ENCODE assay signal across 10 cellular contexts in the genomic region with DNA sequence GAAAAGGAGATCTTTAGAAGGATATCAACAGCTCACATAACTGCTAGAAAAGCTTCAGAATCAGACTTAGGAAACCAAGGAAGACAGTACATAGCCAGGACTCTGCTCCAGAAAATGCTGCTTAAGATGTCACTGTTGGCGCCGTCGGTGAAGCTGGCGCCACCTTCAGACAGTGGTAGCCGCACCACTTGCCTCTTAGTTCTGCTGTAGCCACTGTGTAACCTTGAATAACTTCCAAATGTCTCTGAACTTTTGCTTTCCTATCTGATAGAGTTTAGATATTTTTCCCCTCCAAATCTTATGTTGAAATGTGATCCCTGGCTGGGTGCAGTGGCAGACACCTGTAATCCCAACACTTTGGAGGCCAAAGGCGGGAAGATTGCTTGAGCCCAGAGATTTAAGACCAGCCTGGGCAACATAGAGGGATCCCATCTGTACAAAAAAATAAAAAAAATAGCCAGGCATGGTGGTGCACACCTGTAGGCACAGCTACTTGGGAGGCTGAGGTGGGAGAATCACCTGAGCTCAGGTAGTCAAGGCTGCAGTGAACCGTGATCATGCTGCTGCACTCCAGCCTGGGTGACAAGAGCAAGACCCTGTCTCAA. TPM values are rescaled to one million over a fixed set of nuclear protein-coding genes. Genes with fewer than 3 reads are reported as not detected.
DNase-seq lines count a peak whose midpoint lies in the region; ATAC-seq, FAIRE-seq and TF ChIP-seq lines count a peak whose summit lies in the region.
"Had no signal": no experiment of that assay in that cellular context is flagged by ENCODE, and none has a peak within 500 bp of the region (broad histone marks: within the 10 kb centered on the region; RNA-seq: fewer than 3 reads in every experiment).

No MANE protein-coding gene starts in this region.

- no peak overlapping the region for H3K4me3 ChIP-seq in bronchial epithelial cell (ENCODE audit: low read depth, low read length)
- H3K4me3 ChIP-seq in lower lobe of right lung = no peak overlapping the region

- no peaks in the 10 kb centered on the region for H3K4me1 ChIP-seq in lower lobe of right lung

- in situ Hi-C loops in KBM-7 (cut with MboI; ENCODE audit: low pct_unique_long_range_greater_than_20kb, low sequenced_read_pairs) = no loop called here

- no peaks in the 10 kb centered on the region for H3K9me3 ChIP-seq in lower lobe of right lung

- intact Hi-C loops in lower lobe of right lung (cut with DNase I) = no loop called here

- H3K27me3 ChIP-seq in bronchial epithelial cell (ENCODE audit: control insufficient read depth, insufficient read depth, low read length) = no peaks in the 10 kb centered on the region
- no peaks in the 10 kb centered on the region for H3K27me3 ChIP-seq in lower lobe of right lung (ENCODE audit: low read depth)

- FAIRE-seq in bronchial epithelial cell (lab: Jason Lieb, UNC) (no peak), frontal cortex (lab: Jason Lieb, UNC) (no peak)

- ATAC-seq in lower lobe of right lung (peak in 1 of 2 donors; percentile 53), HG03354 (IDR thresholded peaks at IDR 0.05; ENCODE audit: poor library complexity, severe bottlenecking, unreplicated experiment) (no peak), GM19397 (IDR thresholded peaks at IDR 0.05; ENCODE audit: unreplicated experiment) (no peak)

- H3K36me3 ChIP-seq in bronchial epithelial cell (ENCODE audit: control insufficient read depth, insufficient read depth, low read length) (no peaks in the 10 kb centered on the region), lower lobe of right lung (no peaks in the 10 kb centered on the region)

- peak; percentile 41 for TF ChIP-seq CTCF in bronchial epithelial cell (IDR thresholded peaks at IDR 0.05; ENCODE audit: insufficient read depth, low read length, severe bottlenecking)
- TF ChIP-seq CTCF in lower lobe of right lung (IDR thresholded peaks at IDR 0.05) = peak; percentile 25

- DNase-seq in ELF-1 (ENCODE audit: low read depth, low spot score) (peak; percentile 24), KBM-7 (peak; percentile 37), bronchial epithelial cell (ENCODE audit: low read depth) (no peak), lower lobe of right lung (no peak), LoVo (ENCODE audit: low spot score) (no peak), frontal cortex (ENCODE audit: low spot score in 2 of 2) (no peak)
- DNase-seq: cortex of kidney, NCI-H2029 treated with DMSO at 0.1 percent for 48 hours had no signal

- H3K27ac ChIP-seq in lower lobe of right lung = no peak overlapping the region

RNA-seq across cellular contexts. Expression of gene USP31, which starts 6.3 kb away (rescaled TPM):
- 12.3 and 13.4 TPM in 2 replicates for total RNA-seq in bronchial epithelial cell
- 13.1 TPM for total RNA-seq in lower lobe of right lung
- 16.7 TPM for total RNA-seq in frontal cortex

RNA-seq across cellular contexts. Expression of gene SCNN1G, which starts 27.0 kb away (rescaled TPM):
- 0.38 TPM in 1 of 2 replicates, not detected in the other for total RNA-seq in bronchial epithelial cell
- total RNA-seq in lower lobe of right lung = 7.6 TPM
- total RNA-seq in frontal cortex = 0.82 TPM

Comparison
In these comparisons a context has a peak if more than half of its experiments do, and no peak if none do; other contexts are left out.
1. DNase-seq: peak in ELF-1 (single experiment) and KBM-7 (single experiment); none in bronchial epithelial cell (single experiment), lower lobe of right lung (single experiment), LoVo (single experiment) and frontal cortex (0 of 2).